1 cellular context compared by ENCODE assay signal in the genomic region with DNA sequence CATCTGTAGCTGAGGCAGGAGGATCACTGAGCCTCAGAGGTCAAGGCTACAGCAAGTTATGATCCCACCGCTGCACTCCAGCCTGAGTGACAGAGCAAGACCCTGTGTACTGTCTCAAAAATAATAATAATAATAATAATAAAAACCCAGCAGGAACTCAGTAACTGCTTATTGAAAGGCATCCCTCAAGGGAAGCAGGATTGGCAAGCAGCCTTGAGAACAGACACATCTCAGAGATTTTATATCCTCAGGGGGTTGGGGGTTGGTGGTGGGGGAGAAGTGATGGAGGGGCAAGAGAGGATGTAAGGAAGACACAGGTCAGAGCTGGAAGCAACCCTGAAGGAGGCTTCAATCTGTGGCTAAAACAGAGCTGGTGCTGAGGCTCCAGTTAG.
TF ChIP-seq lines count a peak whose summit lies in the region.

No MANE protein-coding gene starts in this region.

TF ChIP-seq in GM23338, 12 proteins besides CTCF, POLR2A, EP300 and RAD21 (continued from another document):
- TF ChIP-seq, protein P1, sequence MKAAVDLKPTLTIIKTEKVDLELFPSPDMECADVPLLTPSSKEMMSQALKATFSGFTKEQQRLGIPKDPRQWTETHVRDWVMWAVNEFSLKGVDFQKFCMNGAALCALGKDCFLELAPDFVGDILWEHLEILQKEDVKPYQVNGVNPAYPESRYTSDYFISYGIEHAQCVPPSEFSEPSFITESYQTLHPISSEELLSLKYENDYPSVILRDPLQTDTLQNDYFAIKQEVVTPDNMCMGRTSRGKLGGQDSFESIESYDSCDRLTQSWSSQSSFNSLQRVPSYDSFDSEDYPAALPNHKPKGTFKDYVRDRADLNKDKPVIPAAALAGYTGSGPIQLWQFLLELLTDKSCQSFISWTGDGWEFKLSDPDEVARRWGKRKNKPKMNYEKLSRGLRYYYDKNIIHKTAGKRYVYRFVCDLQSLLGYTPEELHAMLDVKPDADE (IDR thresholded peaks at IDR 0.05), result no peak
- no peak for TF ChIP-seq EZH2 (IDR thresholded peaks at IDR 0.05; ENCODE audit: low read depth, unreplicated experiment)
- TF ChIP-seq NANOG (IDR thresholded peaks at IDR 0.05; ENCODE audit: borderline replicate concordance), result no peak
- TF ChIP-seq POLR2AphosphoS5 (IDR thresholded peaks at IDR 0.05; ENCODE audit: low read depth), result no peak
- no peak for TF ChIP-seq JUNB (IDR thresholded peaks at IDR 0.05; ENCODE audit: unreplicated experiment)
- TF ChIP-seq, protein P2, sequence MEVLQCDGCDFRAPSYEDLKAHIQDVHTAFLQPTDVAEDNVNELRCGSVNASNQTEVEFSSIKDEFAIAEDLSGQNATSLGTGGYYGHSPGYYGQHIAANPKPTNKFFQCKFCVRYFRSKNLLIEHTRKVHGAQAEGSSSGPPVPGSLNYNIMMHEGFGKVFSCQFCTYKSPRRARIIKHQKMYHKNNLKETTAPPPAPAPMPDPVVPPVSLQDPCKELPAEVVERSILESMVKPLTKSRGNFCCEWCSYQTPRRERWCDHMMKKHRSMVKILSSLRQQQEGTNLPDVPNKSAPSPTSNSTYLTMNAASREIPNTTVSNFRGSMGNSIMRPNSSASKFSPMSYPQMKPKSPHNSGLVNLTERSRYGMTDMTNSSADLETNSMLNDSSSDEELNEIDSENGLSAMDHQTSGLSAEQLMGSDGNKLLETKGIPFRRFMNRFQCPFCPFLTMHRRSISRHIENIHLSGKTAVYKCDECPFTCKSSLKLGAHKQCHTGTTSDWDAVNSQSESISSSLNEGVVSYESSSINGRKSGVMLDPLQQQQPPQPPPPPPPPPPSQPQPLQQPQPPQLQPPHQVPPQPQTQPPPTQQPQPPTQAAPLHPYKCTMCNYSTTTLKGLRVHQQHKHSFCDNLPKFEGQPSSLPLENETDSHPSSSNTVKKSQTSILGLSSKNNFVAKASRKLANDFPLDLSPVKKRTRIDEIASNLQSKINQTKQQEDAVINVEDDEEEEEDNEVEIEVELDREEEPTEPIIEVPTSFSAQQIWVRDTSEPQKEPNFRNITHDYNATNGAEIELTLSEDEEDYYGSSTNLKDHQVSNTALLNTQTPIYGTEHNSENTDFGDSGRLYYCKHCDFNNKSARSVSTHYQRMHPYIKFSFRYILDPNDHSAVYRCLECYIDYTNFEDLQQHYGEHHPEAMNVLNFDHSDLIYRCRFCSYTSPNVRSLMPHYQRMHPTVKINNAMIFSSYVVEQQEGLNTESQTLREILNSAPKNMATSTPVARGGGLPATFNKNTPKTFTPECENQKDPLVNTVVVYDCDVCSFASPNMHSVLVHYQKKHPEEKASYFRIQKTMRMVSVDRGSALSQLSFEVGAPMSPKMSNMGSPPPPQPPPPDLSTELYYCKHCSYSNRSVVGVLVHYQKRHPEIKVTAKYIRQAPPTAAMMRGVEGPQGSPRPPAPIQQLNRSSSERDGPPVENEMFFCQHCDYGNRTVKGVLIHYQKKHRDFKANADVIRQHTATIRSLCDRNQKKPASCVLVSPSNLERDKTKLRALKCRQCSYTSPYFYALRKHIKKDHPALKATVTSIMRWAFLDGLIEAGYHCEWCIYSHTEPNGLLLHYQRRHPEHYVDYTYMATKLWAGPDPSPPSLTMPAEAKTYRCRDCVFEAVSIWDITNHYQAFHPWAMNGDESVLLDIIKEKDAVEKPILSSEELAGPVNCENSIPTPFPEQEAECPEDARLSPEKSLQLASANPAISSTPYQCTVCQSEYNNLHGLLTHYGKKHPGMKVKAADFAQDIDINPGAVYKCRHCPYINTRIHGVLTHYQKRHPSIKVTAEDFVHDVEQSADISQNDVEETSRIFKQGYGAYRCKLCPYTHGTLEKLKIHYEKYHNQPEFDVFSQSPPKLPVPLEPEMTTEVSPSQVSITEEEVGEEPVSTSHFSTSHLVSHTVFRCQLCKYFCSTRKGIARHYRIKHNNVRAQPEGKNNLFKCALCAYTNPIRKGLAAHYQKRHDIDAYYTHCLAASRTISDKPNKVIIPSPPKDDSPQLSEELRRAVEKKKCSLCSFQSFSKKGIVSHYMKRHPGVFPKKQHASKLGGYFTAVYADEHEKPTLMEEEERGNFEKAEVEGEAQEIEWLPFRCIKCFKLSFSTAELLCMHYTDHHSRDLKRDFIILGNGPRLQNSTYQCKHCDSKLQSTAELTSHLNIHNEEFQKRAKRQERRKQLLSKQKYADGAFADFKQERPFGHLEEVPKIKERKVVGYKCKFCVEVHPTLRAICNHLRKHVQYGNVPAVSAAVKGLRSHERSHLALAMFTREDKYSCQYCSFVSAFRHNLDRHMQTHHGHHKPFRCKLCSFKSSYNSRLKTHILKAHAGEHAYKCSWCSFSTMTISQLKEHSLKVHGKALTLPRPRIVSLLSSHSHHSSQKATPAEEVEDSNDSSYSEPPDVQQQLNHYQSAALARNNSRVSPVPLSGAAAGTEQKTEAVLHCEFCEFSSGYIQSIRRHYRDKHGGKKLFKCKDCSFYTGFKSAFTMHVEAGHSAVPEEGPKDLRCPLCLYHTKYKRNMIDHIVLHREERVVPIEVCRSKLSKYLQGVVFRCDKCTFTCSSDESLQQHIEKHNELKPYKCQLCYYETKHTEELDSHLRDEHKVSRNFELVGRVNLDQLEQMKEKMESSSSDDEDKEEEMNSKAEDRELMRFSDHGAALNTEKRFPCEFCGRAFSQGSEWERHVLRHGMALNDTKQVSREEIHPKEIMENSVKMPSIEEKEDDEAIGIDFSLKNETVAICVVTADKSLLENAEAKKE (CRISPR knock-in tag; IDR thresholded peaks at IDR 0.05), result no peak
- no peak for TF ChIP-seq EZH2phosphoT487 (IDR thresholded peaks at IDR 0.05; ENCODE audit: unreplicated experiment)
- TF ChIP-seq ZNF114 (CRISPR knock-in tag; IDR thresholded peaks at IDR 0.05), result no peak
